Comparison of ENCODE assay signal across 21 cellular contexts in genomic region chr2:217813828-217814227, GRCh38.
"Had no signal": no experiment of that assay in that cellular context is flagged by ENCODE, and none has a peak within 500 bp of the region (broad histone marks: within the 10 kb centered on the region; RNA-seq: fewer than 3 reads in every experiment).

No MANE protein-coding gene starts in this region.

- H3K36me3 ChIP-seq: colonic mucosa had no signal

- DNase-seq: cerebellar nuclear complex; colonic mucosa; dermis blood vessel endothelial cell; erythroblast; foreskin melanocyte; glutamatergic neuron; naive B cell; retina; stimulated activated CD4-positive, alpha-beta T cell treated with anti-CD3 and anti-CD28 coated beads, Interleukin-2, amount 100 ng/mL, for 48 hours; stimulated activated naive CD8-positive, alpha-beta T cell treated with anti-CD3 and anti-CD28 coated beads, Interleukin-15, Interleukin-2, amounts not matched to agents 100 U/mL and 50 U/mL, for 24 hours; testis; transverse colon had no signal

- H3K36me3 Mint-ChIP-seq: naive B cell had no signal

- H3K9me3 ChIP-seq: colonic mucosa, lower lobe of right lung, prostate gland, testis, transverse colon had no signal

- H3K27ac Mint-ChIP-seq: memory B cell, mesothelial cell of epicardium had no signal

- H3K4me2 ChIP-seq: hepatocyte, smooth muscle cell had no signal

- ATAC-seq: lower lobe of right lung; stimulated activated naive CD8-positive, alpha-beta T cell treated with anti-CD3 and anti-CD28 coated beads, Interleukin-15, Interleukin-2, amounts not matched to agents 100 U/mL and 50 U/mL, for 24 hours had no signal

- H3K79me2 ChIP-seq: hepatocyte, parathyroid adenoma had no signal

- H3K4me3 Mint-ChIP-seq: memory B cell, mesothelial cell of epicardium, naive B cell, nephron had no signal

- H2AFZ ChIP-seq: hepatocyte, parathyroid adenoma had no signal

- H3K4me3 ChIP-seq: colonic mucosa, hepatocyte, lower lobe of right lung, prostate gland, smooth muscle cell, testis, transverse colon had no signal

- H3K27ac ChIP-seq: colonic mucosa, hepatocyte, lower lobe of right lung, parathyroid adenoma, prostate gland, testis, transverse colon had no signal

- H3K9ac ChIP-seq: parathyroid adenoma had no signal

- H3K9me3 Mint-ChIP-seq: mesothelial cell of epicardium, nephron had no signal

- H3K4me1 ChIP-seq: colonic mucosa, parathyroid adenoma, prostate gland had no signal

- H3K27me3 ChIP-seq: colonic mucosa, hepatocyte, testis, transverse colon had no signal

- FAIRE-seq: endothelial cell of umbilical vein had no signal
